ENCODE assay signal across 17 cellular contexts in the genomic region with DNA sequence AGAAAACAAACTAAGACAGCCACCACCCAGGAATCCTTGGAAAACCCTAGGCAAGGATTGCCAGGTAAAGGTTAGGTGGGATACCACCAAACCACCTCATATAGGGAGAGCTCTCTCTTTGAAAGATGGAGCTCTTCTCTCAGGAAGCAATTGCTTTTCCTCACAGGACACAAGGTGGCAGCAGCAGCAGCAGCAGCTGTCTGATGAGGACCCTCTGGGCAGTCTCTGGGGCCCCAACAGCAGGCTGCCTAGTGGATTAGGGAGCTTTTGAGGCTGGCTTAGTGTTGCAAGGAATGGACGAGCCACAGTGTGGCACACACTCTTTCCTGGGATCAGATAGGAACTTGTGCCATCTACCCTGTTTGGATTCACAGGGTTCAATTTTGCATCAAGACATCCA. TPM values are rescaled to one million over a fixed set of nuclear protein-coding genes. Genes with fewer than 3 reads are reported as not detected.
A peak's percentile ranks its signal among the peaks of the same experiment; 100 is the strongest.
DNase-seq lines count a peak whose midpoint lies in the region; ATAC-seq and TF ChIP-seq lines count a peak whose summit lies in the region.
"Had no signal": no experiment of that assay in that cellular context is flagged by ENCODE, and none has a peak within 500 bp of the region (broad histone marks: within the 10 kb centered on the region; RNA-seq: fewer than 3 reads in every experiment).

No MANE protein-coding gene starts in this region.

- no peak for DNase-seq in AG09309 (ENCODE audit: low read depth)
- peak; percentile 65 for DNase-seq in GM23338 (ENCODE audit: low spot score)
- DNase-seq in PC-3 = peak; percentile 5
- DNase-seq in glutamatergic neuron = peak; percentile 24
- DNase-seq in COR-L47 (lab: John Stamatoyannopoulos, UW) = no peak
- no peak for DNase-seq in amygdala (lab: John Stamatoyannopoulos, UW)
- no peak for DNase-seq in NCI-H2171 (lab: John Stamatoyannopoulos, UW)
- DNase-seq: activated CD4-positive, CD25-positive, alpha-beta regulatory T cell; activated T-cell treated with anti-CD3 and anti-CD28 coated beads for 4 hours; amniotic stem cell; effector CD8-positive, alpha-beta T cell; SHP77 treated with DMSO at 0.1 percent for 48 hours had no signal

- TF ChIP-seq CTCF in AG09309 (IDR thresholded peaks at IDR 0.05; ENCODE audit: control insufficient read depth, insufficient read depth, low read depth, low read length, missing control alignments) (peak; percentile 33), GM23338 (conservative IDR thresholded peaks at IDR 0.05; ENCODE audit: low read depth in 2 of 2) (peak; percentile 44 to 69), PC-3 (conservative IDR thresholded peaks at IDR 0.05; ENCODE audit: low read depth, low read length) (peak; percentile 34), glutamatergic neuron (IDR thresholded peaks at IDR 0.05; ENCODE audit: partially characterized antibody, unreplicated experiment) (no peak)

- H2AFZ ChIP-seq in GM23338 (no peak overlapping the region), PC-3 (ENCODE audit: low read length) (no peak overlapping the region)
- H2AFZ ChIP-seq: parathyroid adenoma had no signal

- CTCF ChIA-PET in PC-3 (lab: Charles Lee) = interaction anchor here (0.6 to 1.2 kb wide), 4 partner anchors 10 to 690 kb away, joined by 3 read pairs; no protein-coding TSS in a partner anchor

- H3K27me3 Mint-ChIP-seq in GM23338 (ENCODE audit: insufficient read depth, low read depth, poor library complexity) (no peaks in the 10 kb centered on the region), glutamatergic neuron (ENCODE audit: unreplicated experiment) (no peaks in the 10 kb centered on the region)

- no peaks in the 10 kb centered on the region for H3K36me3 Mint-ChIP-seq in GM23338 (ENCODE audit: low read depth)
- no peaks in the 10 kb centered on the region for H3K36me3 Mint-ChIP-seq in glutamatergic neuron (ENCODE audit: unreplicated experiment)

- H3K27me3 ChIP-seq in GM23338 (ENCODE audit: insufficient read depth) = no peaks in the 10 kb centered on the region
- no peaks in the 10 kb centered on the region for H3K27me3 ChIP-seq in PC-3 (ENCODE audit: low read length)

- H3K27ac ChIP-seq in GM23338 (ENCODE audit: low read depth) (no peak overlapping the region), PC-3 (ENCODE audit: low read length) (no peak overlapping the region)
- H3K27ac ChIP-seq: BLaER1, parathyroid adenoma had no signal

- H3K4me3 Mint-ChIP-seq in GM23338 = no peak overlapping the region
- no peak overlapping the region for H3K4me3 Mint-ChIP-seq in glutamatergic neuron (ENCODE audit: unreplicated experiment)

- H3K9me3 Mint-ChIP-seq in GM23338 (no peaks in the 10 kb centered on the region; the same call in 2 of the 3 replicates), glutamatergic neuron (ENCODE audit: unreplicated experiment) (peaks cover 3% of the 10 kb centered on the region)

- H3K79me2 ChIP-seq in GM23338 (replicated peaks; ENCODE audit: insufficient read depth) (no peaks in the 10 kb centered on the region), PC-3 (ENCODE audit: low read length) (no peaks in the 10 kb centered on the region)
- H3K79me2 ChIP-seq: parathyroid adenoma had no signal

- ATAC-seq in GM23338 (peak; percentile 96), PC-3 (no peak), HG02610 (IDR thresholded peaks at IDR 0.05; ENCODE audit: unreplicated experiment) (no peak)
- ATAC-seq: K562 had no signal

- H3F3A ChIP-seq in GM23338 (replicated peaks; ENCODE audit: low read depth) = no peaks in the 10 kb centered on the region
- no peaks in the 10 kb centered on the region for H3F3A ChIP-seq in PC-3 (ENCODE audit: low read length, unreplicated experiment)

- H3K36me3 ChIP-seq in GM23338 (ENCODE audit: insufficient read depth) = no peaks in the 10 kb centered on the region
- no peaks in the 10 kb centered on the region for H3K36me3 ChIP-seq in PC-3 (ENCODE audit: low read depth, low read length)
- H3K36me3 ChIP-seq: BLaER1 had no signal

- no peak overlapping the region for H3K4me2 ChIP-seq in GM23338
- no peak overlapping the region for H3K4me2 ChIP-seq in PC-3 (ENCODE audit: low read length)
- H3K4me2 ChIP-seq: BLaER1 had no signal

- no TSS peak for BruUV-seq in PC-3 (replicated peaks; lab: Mats Ljungman, UMichigan)

- POLR2A ChIA-PET in PC-3 (lab: Charles Lee; ENCODE audit: unreplicated experiment) = no interaction called here

- H3K27ac Mint-ChIP-seq in GM23338 (no peak overlapping the region), glutamatergic neuron (ENCODE audit: unreplicated experiment) (no peak overlapping the region)

- H3K9me2 ChIP-seq in GM23338 (ENCODE audit: insufficient read depth) (no peaks in the 10 kb centered on the region), PC-3 (replicated peaks; ENCODE audit: low read length) (no peaks in the 10 kb centered on the region)

- H3K4me3 ChIP-seq in AG09309 (ENCODE audit: control insufficient read depth, low read depth, low read length) (no peak overlapping the region), GM23338 (no peak overlapping the region), PC-3 (ENCODE audit: low read length) (no peak overlapping the region)
- H3K4me3 ChIP-seq: BLaER1, K562 had no signal

- no peaks in the 10 kb centered on the region for H3K9me3 ChIP-seq in PC-3 (ENCODE audit: low read length)
- H3K9me3 ChIP-seq: BLaER1 had no signal

- H3K4me1 Mint-ChIP-seq in GM23338 (no peaks in the 10 kb centered on the region; the same call in 2 of the 3 replicates), glutamatergic neuron (ENCODE audit: low read depth, unreplicated experiment) (no peaks in the 10 kb centered on the region)

- H4K20me1 ChIP-seq in GM23338 (replicated peaks; ENCODE audit: insufficient read depth) (no peaks in the 10 kb centered on the region), PC-3 (ENCODE audit: low read length) (no peaks in the 10 kb centered on the region)
- H4K20me1 ChIP-seq: BLaER1 had no signal

- no peaks in the 10 kb centered on the region for H3K4me1 ChIP-seq in GM23338 (ENCODE audit: insufficient read depth)
- H3K4me1 ChIP-seq in PC-3 (ENCODE audit: insufficient read depth, low read length) = no peaks in the 10 kb centered on the region
- H3K4me1 ChIP-seq: BLaER1, parathyroid adenoma had no signal

- intact Hi-C loops in PC-3 (cut with micrococcal nuclease) = no loop called here

- H3K9ac ChIP-seq in PC-3 (ENCODE audit: low read length) = no peak overlapping the region
- H3K9ac ChIP-seq: BLaER1, parathyroid adenoma had no signal

TF ChIP-seq in GM23338, 12 proteins besides CTCF, POLR2A, EP300 and RAD21 (continues in another document):
- no peak for TF ChIP-seq ZNF462 (CRISPR knock-in tag; IDR thresholded peaks at IDR 0.05)

RNA-seq across cellular contexts. Expression of gene CHRDL1, which starts 41.4 kb away (rescaled TPM):
- total RNA-seq in GM23338 (2014; rRNA removed; shearing (Covaris generic)) = 9.8 and 12.8 TPM in 2 replicates
- 3.6 and 3.7 TPM in 2 replicates for polyA plus RNA-seq in GM23338 (2016; fragmentation: Nextera tagmentation; extraction: Ambion mirVana)
- 0.40 and 0.47 TPM in 2 replicates for total RNA-seq in PC-3 (2014; rRNA removed)
- 38.2 TPM for total RNA-seq in glutamatergic neuron (ENCODE audit: unreplicated experiment)
- total RNA-seq: K562, lung microvascular endothelial cell had no signal
- polyA plus RNA-seq: K562 had no signal

Comparison
In these comparisons a context has a peak if more than half of its experiments do, and no peak if none do; other contexts are left out.
1. DNase-seq: peak in GM23338 (single experiment), PC-3 (single experiment) and glutamatergic neuron (single experiment); none in AG09309 (single experiment), COR-L47 (single experiment), amygdala (0 of 56) and NCI-H2171 (single experiment).